18 cellular contexts compared by ENCODE assay signal in the genomic region with DNA sequence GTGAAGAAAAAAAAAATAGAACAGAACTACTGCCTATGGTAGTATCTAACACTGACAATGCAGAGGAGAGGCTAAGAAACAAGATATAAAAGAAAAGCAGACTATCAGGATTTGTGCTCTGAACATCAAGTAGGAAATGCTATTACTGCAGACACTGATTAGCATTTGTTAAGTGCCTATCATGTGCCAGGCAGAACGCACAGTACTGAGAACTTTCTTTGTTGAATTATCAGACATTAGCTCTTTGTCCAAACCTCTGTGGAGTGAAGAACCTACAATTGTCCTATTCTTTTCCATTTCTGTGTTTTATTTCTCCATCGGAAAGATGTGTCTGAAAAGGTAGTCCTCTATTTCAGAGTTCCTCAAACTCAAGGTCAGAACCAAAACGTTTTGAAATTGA. TPM values are rescaled to one million over a fixed set of nuclear protein-coding genes. Genes with fewer than 3 reads are reported as not detected.
DNase-seq lines count a peak whose midpoint lies in the region; ATAC-seq, FAIRE-seq and TF ChIP-seq lines count a peak whose summit lies in the region.
"Had no signal": no experiment of that assay in that cellular context is flagged by ENCODE, and none has a peak within 500 bp of the region (broad histone marks: within the 10 kb centered on the region; RNA-seq: fewer than 3 reads in every experiment).

No MANE protein-coding gene starts in this region.

- TF ChIP-seq CTCF in PC-3 (conservative IDR thresholded peaks at IDR 0.05; ENCODE audit: low read depth, low read length) (no peak), thyroid gland (IDR thresholded peaks at IDR 0.05) (no peak)

- H3K9me3 ChIP-seq in PC-3 (ENCODE audit: low read length) (no peaks in the 10 kb centered on the region), thyroid gland (no peaks in the 10 kb centered on the region)
- H3K9me3 ChIP-seq: SJSA1 had no signal

- intact Hi-C loops in PC-3 (cut with micrococcal nuclease) (loop anchor here (2.0 kb wide), 1 partner anchor 48 kb away; a partner anchor contains a TSS), thyroid gland (cut with DNase I) (no loop called here)

- no peaks in the 10 kb centered on the region for H3K9me2 ChIP-seq in PC-3 (replicated peaks; ENCODE audit: low read length)

- FAIRE-seq in frontal cortex (lab: Jason Lieb, UNC), result peak; percentile 23
- FAIRE-seq: G401.6 had no signal

- no TSS peak for BruUV-seq in PC-3 (replicated peaks; lab: Mats Ljungman, UMichigan)

- peaks cover 24% of the 10 kb centered on the region for H3K4me1 ChIP-seq in PC-3 (ENCODE audit: insufficient read depth, low read length)
- H3K4me1 ChIP-seq in thyroid gland, result peaks cover 22 to 24% of the 10 kb centered on the region in 2 donors

- H2AFZ ChIP-seq in PC-3 (ENCODE audit: low read length), result no peak overlapping the region
- H2AFZ ChIP-seq: GM23248 had no signal

- H3K4me3 ChIP-seq in PC-3 (ENCODE audit: low read length) (0 out of 2 replicates have a peak overlapping the region, but pooled peaks have one; percentile 1), thyroid gland (replicated peaks in 1 of 3) (no peak overlapping the region)
- H3K4me3 ChIP-seq: GM23248, SJSA1 had no signal

- H3K4me2 ChIP-seq in PC-3 (ENCODE audit: low read length), result peak overlapping the region; percentile 20

- no peak overlapping the region for H3K27ac ChIP-seq in PC-3 (ENCODE audit: low read length)
- H3K27ac ChIP-seq in thyroid gland, result peak overlapping the region in 1 of 3 donors; percentile 39
- H3K27ac ChIP-seq: GM23248, SJSA1 had no signal

- no peak for ATAC-seq in PC-3
- ATAC-seq: CD8-positive, alpha-beta T cell had no signal

- H3K36me3 ChIP-seq in PC-3 (ENCODE audit: low read depth, low read length), result no peaks in the 10 kb centered on the region
- H3K36me3 ChIP-seq in thyroid gland, result no peaks in the 10 kb centered on the region
- H3K36me3 ChIP-seq: SJSA1 had no signal

- 25 to 26% methylated on average over 3 of the region's 3 CpGs for WGBS in thyroid gland, 2 donors

- CTCF ChIA-PET in PC-3 (lab: Charles Lee), result no interaction called here

- H3K9ac ChIP-seq in PC-3 (ENCODE audit: low read length), result no peak overlapping the region
- H3K9ac ChIP-seq: GM23248 had no signal

- no peak for TF ChIP-seq POLR2A in thyroid gland (IDR thresholded peaks at IDR 0.05)

- no peaks in the 10 kb centered on the region for H3K27me3 ChIP-seq in PC-3 (ENCODE audit: low read length)
- no peaks in the 10 kb centered on the region for H3K27me3 ChIP-seq in thyroid gland
- H3K27me3 ChIP-seq: SJSA1 had no signal

- H3F3A ChIP-seq in PC-3 (ENCODE audit: low read length, unreplicated experiment), result no peaks in the 10 kb centered on the region

- no peak for DNase-seq in PC-3
- no peak for DNase-seq in frontal cortex (ENCODE audit: low spot score in 2 of 2)
- DNase-seq in midbrain (lab: John Stamatoyannopoulos, UW), result peak; percentile 27
- peak; percentile 21 to 25 for DNase-seq in thyroid gland
- no peak for DNase-seq in stimulated activated CD8-positive, alpha-beta memory T cell treated with anti-CD3 and anti-CD28 coated beads, Interleukin-4, amount 100 ng/mL, for 48 hours
- DNase-seq in HuH-7 (ENCODE audit: low spot score), result no peak
- no peak for DNase-seq in DMS 273 treated with DMSO at 0.1 percent for 48 hours (lab: John Stamatoyannopoulos, UW)
- DNase-seq: CD8-positive, alpha-beta T cell; DND-41; GM23248; HCEC 1CT; NCI-H1417; NCI-H187 treated with DMSO at 0.1 percent for 48 hours; NCI-H2171; NCI-H748 treated with DMSO at 0.1 percent for 48 hours had no signal

- POLR2A ChIA-PET in PC-3 (lab: Charles Lee; ENCODE audit: unreplicated experiment), result no interaction called here

- H4K20me1 ChIP-seq in PC-3 (ENCODE audit: low read length), result no peaks in the 10 kb centered on the region

- no peaks in the 10 kb centered on the region for H3K79me2 ChIP-seq in PC-3 (ENCODE audit: low read length)

RNA-seq across cellular contexts. Expression of a gene that starts 30.5 kb away (rescaled TPM):
- total RNA-seq in PC-3 (2014; rRNA removed) (0.63 and 1.3 TPM in 2 replicates), frontal cortex (9.0 TPM), thyroid gland (10 to 100 TPM; 11.5 to 21.4 (median 15.9) TPM)

RNA-seq across cellular contexts. Expression of a gene that starts 47.4 kb away (rescaled TPM):
- total RNA-seq in PC-3 (2014; rRNA removed) (not detected in 2 replicates), frontal cortex (not detected), thyroid gland (under 1 TPM in 1 of 4 donors, not detected in 3; 0.33 TPM)
- total RNA-seq: CD8-positive, alpha-beta T cell; GM23248; HT-29; SJSA1 had no signal

Comparison
In these comparisons a context has a peak if more than half of its experiments do, and no peak if none do; other contexts are left out.
1. DNase-seq: peak in midbrain (single experiment) and thyroid gland (2 of 2); none in PC-3 (single experiment), frontal cortex (0 of 2), stimulated activated CD8-positive, alpha-beta memory T cell treated with anti-CD3 and anti-CD28 coated beads, Interleukin-4, amount 100 ng/mL, for 48 hours (single experiment), HuH-7 (single experiment) and DMS 273 treated with DMSO at 0.1 percent for 48 hours (single experiment).